8 cellular contexts compared by ENCODE assay signal in the genomic region with DNA sequence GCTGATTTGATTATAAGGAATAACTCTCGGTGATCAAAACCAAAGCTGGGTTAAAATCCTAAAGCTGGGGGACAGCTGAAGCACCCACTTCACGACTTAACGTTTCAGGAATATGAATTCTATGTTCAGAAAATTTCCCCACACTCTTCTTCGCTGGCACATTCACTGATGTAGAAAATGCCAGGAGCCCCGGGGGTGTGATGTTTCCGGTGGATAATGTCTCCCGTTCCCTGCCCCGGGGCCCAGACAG.
A peak's percentile ranks its signal among the peaks of the same experiment; 100 is the strongest.
DNase-seq lines count a peak whose midpoint lies in the region; ATAC-seq and TF ChIP-seq lines count a peak whose summit lies in the region.

No MANE protein-coding gene starts in this region.

- H3K9me3 ChIP-seq in NT2/D1 (ENCODE audit: insufficient read depth, low read length) = no peaks in the 10 kb centered on the region
- no peaks in the 10 kb centered on the region for H3K9me3 ChIP-seq in trophoblast cell (ENCODE audit: insufficient read depth, low read depth, low read length)

- H3K36me3 ChIP-seq in NT2/D1 (ENCODE audit: insufficient read depth, insufficient read length, low read length) = no peaks in the 10 kb centered on the region
- H3K36me3 ChIP-seq in trophoblast cell (ENCODE audit: control insufficient read depth in 1 of 2, insufficient read depth in 2 of 2, low read length in 2 of 2) = no peaks in the 10 kb centered on the region

- H2BK120ac ChIP-seq in trophoblast cell (ENCODE audit: insufficient read depth, low read length, poor library complexity) = peak overlapping the region; percentile 98

- peak overlapping the region; percentile 74 for H4K8ac ChIP-seq in trophoblast cell (ENCODE audit: low read depth, low read length)

- WGBS in trophoblast cell (ENCODE audit: extremely low coverage, insufficient coverage, insufficient read length) = no CpG with 5 or more reads among the region's 8 CpGs

- no peak overlapping the region for H2AK5ac ChIP-seq in trophoblast cell (ENCODE audit: low read length)

- no peak overlapping the region for H3K18ac ChIP-seq in trophoblast cell (ENCODE audit: low read length)

- H3K4ac ChIP-seq in trophoblast cell (ENCODE audit: low read depth, low read length) = no peak overlapping the region

- DNase-seq in EL (peak; percentile 64), NT2/D1 (ENCODE audit: low read depth, low spot score) (no peak), foreskin keratinocyte (peak in 1 of 2 donors; percentile 35), trophoblast cell (no peak), inferior parietal cortex (ENCODE audit: extremely low spot score) (no peak), NOMO-1 treated with dmso at 0.1 percent for 144 hours (lab: John Stamatoyannopoulos, UW; ENCODE audit: unreplicated experiment) (no peak)
- DNase-seq in activated CD8-positive, alpha-beta memory T cell treated with anti-CD3 and anti-CD28 coated beads, Interleukin-2, amount 10 ng/mL, durations not matched to agents 7 days and 5 days = no peak

- peak overlapping the region; percentile 93 for H2BK5ac ChIP-seq in trophoblast cell (ENCODE audit: low read depth, low read length, poor library complexity)

- CTCF ChIA-PET in activated CD8-positive, alpha-beta memory T cell treated with anti-CD3 and anti-CD28 coated beads, Interleukin-2, amount 10 ng/mL, durations not matched to agents 7 days and 5 days (lab: Charles Lee) = no interaction called here

- H3K79me2 ChIP-seq in trophoblast cell (ENCODE audit: control insufficient read depth, insufficient read depth, low read length, poor library complexity) = peaks cover 3% of the 10 kb centered on the region

- H3K23ac ChIP-seq in trophoblast cell (ENCODE audit: low read length) = no peak overlapping the region

- H3K27ac ChIP-seq in foreskin keratinocyte (peak overlapping the region; percentile 56), trophoblast cell (ENCODE audit: low read depth, low read length) (peak overlapping the region; percentile 81)

- H4K91ac ChIP-seq in trophoblast cell (ENCODE audit: low read depth, low read length) = peak overlapping the region; percentile 99

- H3K27me3 ChIP-seq in NT2/D1 (ENCODE audit: insufficient read depth, insufficient read length) = peaks cover 17% of the 10 kb centered on the region
- no peaks in the 10 kb centered on the region for H3K27me3 ChIP-seq in foreskin keratinocyte
- no peaks in the 10 kb centered on the region for H3K27me3 ChIP-seq in trophoblast cell (ENCODE audit: insufficient read depth, low read length)

- H3K9ac ChIP-seq in NT2/D1 (ENCODE audit: insufficient read length, low read depth) (peak overlapping the region; percentile 32), trophoblast cell (ENCODE audit: low read length) (no peak overlapping the region)

- H3K27me3 Mint-ChIP-seq in activated CD8-positive, alpha-beta memory T cell treated with anti-CD3 and anti-CD28 coated beads, Interleukin-2, amount 10 ng/mL, durations not matched to agents 7 days and 5 days = peaks cover 43% of the 10 kb centered on the region

- ATAC-seq in foreskin keratinocyte (peak; percentile 49), GM18873 (IDR thresholded peaks at IDR 0.05; ENCODE audit: low FRiP score, unreplicated experiment) (no peak)
- no peak for ATAC-seq in activated CD8-positive, alpha-beta memory T cell treated with anti-CD3 and anti-CD28 coated beads, Interleukin-2, amount 10 ng/mL, durations not matched to agents 7 days and 5 days

- TF ChIP-seq CTCF in foreskin keratinocyte (conservative IDR thresholded peaks at IDR 0.05) = no peak

- H3K4me3 ChIP-seq in NT2/D1 (ENCODE audit: insufficient read length, low read depth) (peak overlapping the region; percentile 42), trophoblast cell (ENCODE audit: low read depth, low read length) (no peak overlapping the region)

- H3K14ac ChIP-seq in trophoblast cell (ENCODE audit: low read length) = no peak overlapping the region

- H2BK12ac ChIP-seq in trophoblast cell (ENCODE audit: low read length) = peak overlapping the region; percentile 54

- peaks cover 4% of the 10 kb centered on the region for H3K4me1 Mint-ChIP-seq in activated CD8-positive, alpha-beta memory T cell treated with anti-CD3 and anti-CD28 coated beads, Interleukin-2, amount 10 ng/mL, durations not matched to agents 7 days and 5 days

- no peak overlapping the region for H3K27ac Mint-ChIP-seq in activated CD8-positive, alpha-beta memory T cell treated with anti-CD3 and anti-CD28 coated beads, Interleukin-2, amount 10 ng/mL, durations not matched to agents 7 days and 5 days

- peak overlapping the region; percentile 94 for H3K4me2 ChIP-seq in trophoblast cell (ENCODE audit: low read length)

- no peaks in the 10 kb centered on the region for H3K4me1 ChIP-seq in NT2/D1 (ENCODE audit: insufficient read depth, insufficient read length)
- peaks cover 6% of the 10 kb centered on the region for H3K4me1 ChIP-seq in foreskin keratinocyte
- H3K4me1 ChIP-seq in trophoblast cell (ENCODE audit: control insufficient read depth in 1 of 2, insufficient read depth in 2 of 2, low read length in 2 of 2) = peaks cover 6 to 10% of the 10 kb centered on the region in 2 experiments

- H2AFZ ChIP-seq in trophoblast cell (ENCODE audit: insufficient read depth, low read length, poor library complexity) = no peak overlapping the region

- H3K9me3 Mint-ChIP-seq in activated CD8-positive, alpha-beta memory T cell treated with anti-CD3 and anti-CD28 coated beads, Interleukin-2, amount 10 ng/mL, durations not matched to agents 7 days and 5 days (ENCODE audit: low read depth) = no peaks in the 10 kb centered on the region

- H4K12ac ChIP-seq in trophoblast cell (ENCODE audit: low read depth, low read length) = no peak overlapping the region

- H3K79me1 ChIP-seq in trophoblast cell (ENCODE audit: low read length) = peaks cover 28% of the 10 kb centered on the region

- H3K4me3 Mint-ChIP-seq in activated CD8-positive, alpha-beta memory T cell treated with anti-CD3 and anti-CD28 coated beads, Interleukin-2, amount 10 ng/mL, durations not matched to agents 7 days and 5 days = no peak overlapping the region

- peaks cover 2% of the 10 kb centered on the region for H3K36me3 Mint-ChIP-seq in activated CD8-positive, alpha-beta memory T cell treated with anti-CD3 and anti-CD28 coated beads, Interleukin-2, amount 10 ng/mL, durations not matched to agents 7 days and 5 days
